Comparison of ENCODE assay signal across 9 cellular contexts in genomic region chr6:26003102-26003694, GRCh38. TPM values are rescaled to one million over a fixed set of nuclear protein-coding genes. Genes with fewer than 3 reads are reported as not detected.
DNase-seq lines count a peak whose midpoint lies in the region; ATAC-seq and TF ChIP-seq lines count a peak whose summit lies in the region.
"Had no signal": no experiment of that assay in that cellular context is flagged by ENCODE, and none has a peak within 500 bp of the region (broad histone marks: within the 10 kb centered on the region; RNA-seq: fewer than 3 reads in every experiment).

No MANE protein-coding gene starts in this region.

- no peak overlapping the region for H3K27ac Mint-ChIP-seq in memory B cell
- H3K27ac Mint-ChIP-seq: dendritic cell treated with granulocyte-macrophage colony-stimulating factor and Interleukin-4, amounts not matched to agents 40 ng/mL and 50 ng/mL, for 4 days had no signal

- H3K36me3 ChIP-seq in WERI-Rb-1, result peaks cover 7% of the 10 kb centered on the region
- H3K36me3 ChIP-seq in upper lobe of right lung, result peaks cover 27% of the 10 kb centered on the region

- no peaks in the 10 kb centered on the region for H3K4me1 ChIP-seq in upper lobe of right lung

- no peaks in the 10 kb centered on the region for H3K9me3 Mint-ChIP-seq in memory B cell
- H3K9me3 Mint-ChIP-seq: dendritic cell treated with granulocyte-macrophage colony-stimulating factor and Interleukin-4, amounts not matched to agents 40 ng/mL and 50 ng/mL, for 4 days had no signal

- H3K27me3 ChIP-seq in WERI-Rb-1 (ENCODE audit: insufficient read depth, low read depth, severe bottlenecking) (no peaks in the 10 kb centered on the region), upper lobe of right lung (no peaks in the 10 kb centered on the region)

- peaks cover 21% of the 10 kb centered on the region for H3K36me3 Mint-ChIP-seq in memory B cell

- H3K4me3 Mint-ChIP-seq in memory B cell, result no peak overlapping the region
- H3K4me3 Mint-ChIP-seq: dendritic cell treated with granulocyte-macrophage colony-stimulating factor and Interleukin-4, amounts not matched to agents 40 ng/mL and 50 ng/mL, for 4 days had no signal

- ATAC-seq in Right ventricle myocardium inferior, result peak; percentile 59
- ATAC-seq in memory B cell (ENCODE audit: low read depth), result peak; percentile 63
- ATAC-seq in upper lobe of right lung, result peak; percentile 82
- ATAC-seq in HG02798 (IDR thresholded peaks at IDR 0.05; ENCODE audit: poor library complexity, unreplicated experiment), result no peak

- no peaks in the 10 kb centered on the region for H3K27me3 Mint-ChIP-seq in memory B cell
- H3K27me3 Mint-ChIP-seq: dendritic cell treated with granulocyte-macrophage colony-stimulating factor and Interleukin-4, amounts not matched to agents 40 ng/mL and 50 ng/mL, for 4 days had no signal

- H3K4me1 Mint-ChIP-seq in memory B cell, result peaks cover 8% of the 10 kb centered on the region

- DNase-seq in Right ventricle myocardium inferior (ENCODE audit: missing footprints), result no peak
- DNase-seq in cardiac septum (ENCODE audit: low spot score), result no peak
- peak; percentile 2 for DNase-seq in NCI-H1417 treated with DMSO at 0.1 percent for 48 hours (lab: John Stamatoyannopoulos, UW)
- peak; percentile 87 for DNase-seq in WERI-Rb-1
- DNase-seq in effector CD4-positive, alpha-beta T cell, result peak; percentile 38
- DNase-seq in memory B cell (ENCODE audit: low spot score in 2 of 2), result peak; percentile 48 to 64
- no peak for DNase-seq in upper lobe of right lung

- H3K9me3 ChIP-seq in WERI-Rb-1 (ENCODE audit: severe bottlenecking), result no peaks in the 10 kb centered on the region
- H3K9me3 ChIP-seq in upper lobe of right lung, result no peaks in the 10 kb centered on the region

- H3K4me3 ChIP-seq in WERI-Rb-1 (ENCODE audit: low read depth, low read length) (no peak overlapping the region), upper lobe of right lung (no peak overlapping the region)

- intact Hi-C loops in Right ventricle myocardium inferior (cut with DNase I), result loop anchor here (5.0 kb wide), 1 partner anchor 216 kb away; no protein-coding TSS in a partner anchor
- intact Hi-C loops in cardiac septum (cut with DNase I), result no loop called here
- intact Hi-C loops in upper lobe of right lung (cut with DNase I), result no loop called here

- H3K27ac ChIP-seq in WERI-Rb-1, result no peak overlapping the region
- no peak overlapping the region for H3K27ac ChIP-seq in upper lobe of right lung

- TF ChIP-seq CTCF in WERI-Rb-1 (IDR thresholded peaks at IDR 0.05; ENCODE audit: low read depth, low read length) (peak; percentile 90), upper lobe of right lung (IDR thresholded peaks at IDR 0.05) (peak; percentile 83)

RNA-seq across cellular contexts. Expression of gene TRIM38, which starts 40.6 kb away (rescaled TPM):
- total RNA-seq in Right ventricle myocardium inferior, result 2.7 TPM
- 2.5 TPM for total RNA-seq in cardiac septum
- total RNA-seq in upper lobe of right lung, result 18.0 TPM

Comparison
In these comparisons a context has a peak if more than half of its experiments do, and no peak if none do; other contexts are left out.
1. DNase-seq: peak in NCI-H1417 treated with DMSO at 0.1 percent for 48 hours (single experiment), WERI-Rb-1 (single experiment), effector CD4-positive, alpha-beta T cell (single experiment) and memory B cell (2 of 2); none in Right ventricle myocardium inferior (single experiment), cardiac septum (single experiment) and upper lobe of right lung (single experiment).